Comparison of ENCODE assay signal across 8 cellular contexts in genomic region chr1:156445789-156446263, GRCh38. TPM values are rescaled to one million over a fixed set of nuclear protein-coding genes. Genes with fewer than 3 reads are reported as not detected.
DNase-seq lines count a peak whose midpoint lies in the region; ATAC-seq and TF ChIP-seq lines count a peak whose summit lies in the region.

No MANE protein-coding gene starts in this region.

- H3K27me3 Mint-ChIP-seq in neural crest cell (ENCODE audit: low read depth), result peaks cover 92% of the 10 kb centered on the region
- H3K27me3 Mint-ChIP-seq in stimulated activated naive CD8-positive, alpha-beta T cell treated with anti-CD3 and anti-CD28 coated beads, Interleukin-15, Interleukin-2, amounts not matched to agents 100 ng/mL and 50 ng/mL, for 24 hours, result peaks cover 48% of the 10 kb centered on the region

- H2AFZ ChIP-seq in Loucy (ENCODE audit: low read length), result peak overlapping the region; percentile 78

- no peaks in the 10 kb centered on the region for H3K27me3 ChIP-seq in Loucy (ENCODE audit: insufficient read depth, low read length, poor library complexity, severe bottlenecking)

- no peaks in the 10 kb centered on the region for H3K9me3 Mint-ChIP-seq in neural crest cell
- H3K9me3 Mint-ChIP-seq in stimulated activated naive CD8-positive, alpha-beta T cell treated with anti-CD3 and anti-CD28 coated beads, Interleukin-15, Interleukin-2, amounts not matched to agents 100 ng/mL and 50 ng/mL, for 24 hours, result no peaks in the 10 kb centered on the region

- no peaks in the 10 kb centered on the region for H3K9me3 ChIP-seq in Loucy (ENCODE audit: insufficient read depth, low read depth, low read length)

- H3K4me1 ChIP-seq in Loucy (ENCODE audit: insufficient read depth, low read length, poor library complexity, severe bottlenecking), result peaks cover 4% of the 10 kb centered on the region

- H3K4me2 ChIP-seq in Loucy (ENCODE audit: low read depth, low read length, poor library complexity, severe bottlenecking), result peak overlapping the region; percentile 45

- no peaks in the 10 kb centered on the region for H4K20me1 ChIP-seq in Loucy (ENCODE audit: insufficient read depth, low read length, poor library complexity, severe bottlenecking)

- peak; percentile 82 for DNase-seq in DMS79 treated with DMSO at 0.1 percent for 48 hours (lab: John Stamatoyannopoulos, UW)
- peak; percentile 84 for DNase-seq in RKO (ENCODE audit: low spot score)
- DNase-seq in activated T-cell treated with anti-CD3 and anti-CD28 coated beads, Interleukin-2, amount 50 U/mL, for 48 hours, result peak; percentile 90 to 92
- DNase-seq in fibroblast of mammary gland (ENCODE audit: low read depth), result peak; percentile 79
- DNase-seq in neural crest cell (ENCODE audit: low read depth, low spot score), result peak; percentile 88

- no peaks in the 10 kb centered on the region for H3K36me3 ChIP-seq in Loucy (ENCODE audit: insufficient read depth, low read length)

- no peak for ATAC-seq in GM21367 (IDR thresholded peaks at IDR 0.05; ENCODE audit: unreplicated experiment)

- TF ChIP-seq CTCF in Loucy (conservative IDR thresholded peaks at IDR 0.05; ENCODE audit: low read length), result peak; percentile 97
- TF ChIP-seq CTCF in fibroblast of mammary gland (conservative IDR thresholded peaks at IDR 0.05; ENCODE audit: control insufficient read depth, insufficient read depth, low read depth, low read length), result peak; percentile 98
- TF ChIP-seq CTCF in neural crest cell (conservative IDR thresholded peaks at IDR 0.05), result peak; percentile 96

- H3K4me3 ChIP-seq in Loucy (ENCODE audit: low read length, poor library complexity, severe bottlenecking), result peak overlapping the region; percentile 36
- no peak overlapping the region for H3K4me3 ChIP-seq in fibroblast of mammary gland (ENCODE audit: control insufficient read depth, low read depth, low read length)

- no peak overlapping the region for H3K4me3 Mint-ChIP-seq in neural crest cell
- H3K4me3 Mint-ChIP-seq in stimulated activated naive CD8-positive, alpha-beta T cell treated with anti-CD3 and anti-CD28 coated beads, Interleukin-15, Interleukin-2, amounts not matched to agents 100 ng/mL and 50 ng/mL, for 24 hours, result no peak overlapping the region

- peak overlapping the region; percentile 29 for H3K9ac ChIP-seq in Loucy (ENCODE audit: low read depth, low read length, poor library complexity, severe bottlenecking)

- H3K79me2 ChIP-seq in Loucy (ENCODE audit: insufficient read depth, low read length), result no peaks in the 10 kb centered on the region

- H3K9me2 ChIP-seq in Loucy (replicated peaks; ENCODE audit: low read depth, low read length), result no peaks in the 10 kb centered on the region

- peaks cover 6% of the 10 kb centered on the region for H3K4me1 Mint-ChIP-seq in neural crest cell
- peaks cover 30% of the 10 kb centered on the region for H3K4me1 Mint-ChIP-seq in stimulated activated naive CD8-positive, alpha-beta T cell treated with anti-CD3 and anti-CD28 coated beads, Interleukin-15, Interleukin-2, amounts not matched to agents 100 ng/mL and 50 ng/mL, for 24 hours (ENCODE audit: low read depth)

- no peaks in the 10 kb centered on the region for H3F3A ChIP-seq in Loucy (ENCODE audit: low read depth)

- no peaks in the 10 kb centered on the region for H3K36me3 Mint-ChIP-seq in neural crest cell (ENCODE audit: low read depth)
- H3K36me3 Mint-ChIP-seq in stimulated activated naive CD8-positive, alpha-beta T cell treated with anti-CD3 and anti-CD28 coated beads, Interleukin-15, Interleukin-2, amounts not matched to agents 100 ng/mL and 50 ng/mL, for 24 hours (ENCODE audit: low read depth), result no peaks in the 10 kb centered on the region

- no peak overlapping the region for H3K27ac Mint-ChIP-seq in neural crest cell (ENCODE audit: unreplicated experiment)
- peak overlapping the region; percentile 7 for H3K27ac Mint-ChIP-seq in stimulated activated naive CD8-positive, alpha-beta T cell treated with anti-CD3 and anti-CD28 coated beads, Interleukin-15, Interleukin-2, amounts not matched to agents 100 ng/mL and 50 ng/mL, for 24 hours

RNA-seq across cellular contexts. Expression of gene MEF2D, which starts 54.7 kb away (rescaled TPM):
- 12.2 and 17.3 TPM in 2 replicates for total RNA-seq in neural crest cell
